In genomic region chr5:96919754-96920197, GRCh38 we compare ENCODE assay signal across 11 cellular contexts. TPM values are rescaled to one million over a fixed set of nuclear protein-coding genes. Genes with fewer than 3 reads are reported as not detected.
A peak's percentile ranks its signal among the peaks of the same experiment; 100 is the strongest.
DNase-seq lines count a peak whose midpoint lies in the region; ATAC-seq and TF ChIP-seq lines count a peak whose summit lies in the region.
"Had no signal": no experiment of that assay in that cellular context is flagged by ENCODE, and none has a peak within 500 bp of the region (broad histone marks: within the 10 kb centered on the region; RNA-seq: fewer than 3 reads in every experiment).

No MANE protein-coding gene starts in this region.

- POLR2A ChIA-PET in activated CD4-positive, alpha-beta memory T cell treated with anti-CD3 and anti-CD28 coated beads for 36 hours (lab: Charles Lee): no interaction called here
- POLR2A ChIA-PET in activated CD4-positive, alpha-beta memory T cell treated with anti-CD3 and anti-CD28 coated beads, Interleukin-2, amount 10 ng/mL, durations not matched to agents 7 days and 5 days (lab: Charles Lee): no interaction called here

- no peak for TF ChIP-seq CTCF in natural killer cell (IDR thresholded peaks at IDR 0.05)

- no peak overlapping the region for H3K27ac Mint-ChIP-seq in activated CD4-positive, alpha-beta memory T cell treated with anti-CD3 and anti-CD28 coated beads for 36 hours
- H3K27ac Mint-ChIP-seq in activated CD4-positive, alpha-beta memory T cell treated with anti-CD3 and anti-CD28 coated beads, Interleukin-2, amount 10 ng/mL, durations not matched to agents 7 days and 5 days: no peak overlapping the region
- peak overlapping the region; percentile 45 to 70 for H3K27ac Mint-ChIP-seq in natural killer cell
- H3K27ac Mint-ChIP-seq: T-helper 1 cell treated with Interleukin-12 subunit alpha and Interleukin-12 subunit beta and Interleukin-4 antibody, amounts not matched to agents 30 μg/mL and 1 μg/mL, for 36 hours had no signal

- H3K9me3 Mint-ChIP-seq in activated CD4-positive, alpha-beta memory T cell treated with anti-CD3 and anti-CD28 coated beads for 36 hours: no peaks in the 10 kb centered on the region
- no peaks in the 10 kb centered on the region for H3K9me3 Mint-ChIP-seq in activated CD4-positive, alpha-beta memory T cell treated with anti-CD3 and anti-CD28 coated beads, Interleukin-2, amount 10 ng/mL, durations not matched to agents 7 days and 5 days
- no peaks in the 10 kb centered on the region for H3K9me3 Mint-ChIP-seq in natural killer cell
- H3K9me3 Mint-ChIP-seq: T-helper 1 cell treated with Interleukin-12 subunit alpha and Interleukin-12 subunit beta and Interleukin-4 antibody, amounts not matched to agents 30 μg/mL and 1 μg/mL, for 36 hours had no signal

- ATAC-seq in GM21515 (IDR thresholded peaks at IDR 0.05; ENCODE audit: unreplicated experiment) (peak; percentile 50), HG03159 (IDR thresholded peaks at IDR 0.05; ENCODE audit: unreplicated experiment) (peak; percentile 62), natural killer cell (peak; percentile 76 to 96 (median 93))

- intact Hi-C loops in activated CD4-positive, alpha-beta memory T cell treated with anti-CD3 and anti-CD28 coated beads for 36 hours (cut with micrococcal nuclease): loop anchor here (1.0 to 2.0 kb wide), 3 partner anchors 16 to 43 kb away; partner anchors contain the start of gene ERAP2
- intact Hi-C loops in natural killer cell (cut with micrococcal nuclease): loop anchor here (1.0 kb wide), 1 partner anchor 16 kb away; no protein-coding TSS in a partner anchor
- intact Hi-C loops in posterior vena cava (cut with DNase I): loop anchor here in 1 of 2 donors (10.0 kb wide), 1 partner anchor 45 kb away; the partner anchor contains the start of gene ERAP2

- no peaks in the 10 kb centered on the region for H3K27me3 Mint-ChIP-seq in activated CD4-positive, alpha-beta memory T cell treated with anti-CD3 and anti-CD28 coated beads for 36 hours
- no peaks in the 10 kb centered on the region for H3K27me3 Mint-ChIP-seq in activated CD4-positive, alpha-beta memory T cell treated with anti-CD3 and anti-CD28 coated beads, Interleukin-2, amount 10 ng/mL, durations not matched to agents 7 days and 5 days
- H3K27me3 Mint-ChIP-seq in natural killer cell (ENCODE audit: low read depth in 2 of 2): no peaks in the 10 kb centered on the region

- peaks cover 32% of the 10 kb centered on the region for H3K36me3 Mint-ChIP-seq in activated CD4-positive, alpha-beta memory T cell treated with anti-CD3 and anti-CD28 coated beads for 36 hours
- peaks cover 60% of the 10 kb centered on the region for H3K36me3 Mint-ChIP-seq in activated CD4-positive, alpha-beta memory T cell treated with anti-CD3 and anti-CD28 coated beads, Interleukin-2, amount 10 ng/mL, durations not matched to agents 7 days and 5 days (ENCODE audit: low read depth)
- no peaks in the 10 kb centered on the region for H3K36me3 Mint-ChIP-seq in natural killer cell

- CTCF ChIA-PET in activated CD4-positive, alpha-beta memory T cell treated with anti-CD3 and anti-CD28 coated beads for 36 hours (lab: Charles Lee): no interaction called here
- CTCF ChIA-PET in activated CD4-positive, alpha-beta memory T cell treated with anti-CD3 and anti-CD28 coated beads, Interleukin-2, amount 10 ng/mL, durations not matched to agents 7 days and 5 days (lab: Charles Lee): no interaction called here

- DNase-seq in activated CD4-positive, alpha-beta memory T cell treated with anti-CD3 and anti-CD28 coated beads for 36 hours: peak; percentile 33
- no peak for DNase-seq in activated CD4-positive, alpha-beta memory T cell treated with anti-CD3 and anti-CD28 coated beads, Interleukin-2, amount 10 ng/mL, durations not matched to agents 7 days and 5 days
- DNase-seq in natural killer cell (no peak), posterior vena cava (ENCODE audit: low spot score) (no peak), epidermal melanocyte (ENCODE audit: insufficient read length, low spot score) (no peak)
- no peak for DNase-seq in stimulated activated CD8-positive, alpha-beta memory T cell treated with anti-CD3 and anti-CD28 coated beads, Interleukin-4, amount 100 ng/mL, for 48 hours
- DNase-seq: NCI-H524, posterior cingulate gyrus had no signal

- H3K4me3 Mint-ChIP-seq in activated CD4-positive, alpha-beta memory T cell treated with anti-CD3 and anti-CD28 coated beads for 36 hours: no peak overlapping the region
- H3K4me3 Mint-ChIP-seq in activated CD4-positive, alpha-beta memory T cell treated with anti-CD3 and anti-CD28 coated beads, Interleukin-2, amount 10 ng/mL, durations not matched to agents 7 days and 5 days: no peak overlapping the region
- no peak overlapping the region for H3K4me3 Mint-ChIP-seq in natural killer cell
- H3K4me3 Mint-ChIP-seq: T-helper 1 cell treated with Interleukin-12 subunit alpha and Interleukin-12 subunit beta and Interleukin-4 antibody, amounts not matched to agents 30 μg/mL and 1 μg/mL, for 36 hours had no signal

- peaks cover 36% of the 10 kb centered on the region for H3K4me1 Mint-ChIP-seq in activated CD4-positive, alpha-beta memory T cell treated with anti-CD3 and anti-CD28 coated beads for 36 hours (ENCODE audit: low read depth)
- H3K4me1 Mint-ChIP-seq in activated CD4-positive, alpha-beta memory T cell treated with anti-CD3 and anti-CD28 coated beads, Interleukin-2, amount 10 ng/mL, durations not matched to agents 7 days and 5 days: peaks cover 23% of the 10 kb centered on the region
- H3K4me1 Mint-ChIP-seq in natural killer cell: peaks cover 14% of the 10 kb centered on the region in 2 donors

RNA-seq across cellular contexts. Expression of gene LNPEP, which starts 16.1 kb away (rescaled TPM):
- total RNA-seq in activated CD4-positive, alpha-beta memory T cell treated with anti-CD3 and anti-CD28 coated beads for 36 hours: 10 to 100 TPM; 44.7 to 45.8 TPM
- 10 to 100 TPM; 79.2 to 80.8 TPM for total RNA-seq in activated CD4-positive, alpha-beta memory T cell treated with anti-CD3 and anti-CD28 coated beads, Interleukin-2, amount 10 ng/mL, durations not matched to agents 7 days and 5 days
- total RNA-seq in natural killer cell: 100 to 1,000 TPM; 126 to 162 (median 135) TPM
- 10 to 100 TPM; 50.9 to 52.4 TPM for total RNA-seq in posterior vena cava

RNA-seq across cellular contexts. Expression of gene ERAP2, which starts 43.5 kb away (rescaled TPM):
- 10 to 100 TPM; 44.8 to 48.9 TPM for total RNA-seq in activated CD4-positive, alpha-beta memory T cell treated with anti-CD3 and anti-CD28 coated beads for 36 hours
- total RNA-seq in activated CD4-positive, alpha-beta memory T cell treated with anti-CD3 and anti-CD28 coated beads, Interleukin-2, amount 10 ng/mL, durations not matched to agents 7 days and 5 days: 10 to 100 TPM; 91.3 to 93.9 TPM
- 10 to 100 TPM; 41.5 to 81.8 (median 79.2) TPM for total RNA-seq in natural killer cell
- total RNA-seq in posterior vena cava: 1 to 10 TPM; 4.8 to 9.6 TPM

Comparison
In these comparisons a context has a peak if more than half of its experiments do, and no peak if none do; other contexts are left out.
1. H3K27ac Mint-ChIP-seq: peak in natural killer cell (2 of 2); none in activated CD4-positive, alpha-beta memory T cell treated with anti-CD3 and anti-CD28 coated beads for 36 hours (single experiment) and activated CD4-positive, alpha-beta memory T cell treated with anti-CD3 and anti-CD28 coated beads, Interleukin-2, amount 10 ng/mL, durations not matched to agents 7 days and 5 days (single experiment).
2. RNA of gene ERAP2, which starts 43.5 kb away (total RNA-seq): 91.3 to 93.9 TPM in activated CD4-positive, alpha-beta memory T cell treated with anti-CD3 and anti-CD28 coated beads, Interleukin-2, amount 10 ng/mL, durations not matched to agents 7 days and 5 days, 41.5 to 81.8 TPM in natural killer cell and 44.8 to 48.9 TPM in activated CD4-positive, alpha-beta memory T cell treated with anti-CD3 and anti-CD28 coated beads for 36 hours; 4.8 to 9.6 TPM in posterior vena cava; every median in the first group is over 4 times any median in the second.
3. Peak in every context shown above with its lines, with median percentiles within 50 percentile points of each other: ATAC-seq.